Comparison of ENCODE assay signal across 2 cellular contexts in genomic region chr4:122666527-122667245, GRCh38.
A peak's percentile ranks its signal among the peaks of the same experiment; 100 is the strongest.
TF ChIP-seq lines count a peak whose summit lies in the region.

No MANE protein-coding gene starts in this region.

TF ChIP-seq in Ishikawa, 13 proteins besides CTCF, POLR2A, EP300 and RAD21 (continued from another document):
- no peak for TF ChIP-seq TAF1 (IDR thresholded peaks at IDR 0.05; ENCODE audit: low read depth)
- TF ChIP-seq CREB1 (IDR thresholded peaks at IDR 0.05; ENCODE audit: low read depth) = no peak
- TF ChIP-seq USF1 (IDR thresholded peaks at IDR 0.05) = no peak
- no peak for TF ChIP-seq MAX (IDR thresholded peaks at IDR 0.05)
- 0 out of 2 replicates have a peak, but pooled peaks have one; percentile 2 for TF ChIP-seq CEBPB (IDR thresholded peaks at IDR 0.05)

TF ChIP-seq in K562, 482 proteins besides CTCF, POLR2A, EP300 and RAD21 (continued from another document):
- no peak for TF ChIP-seq CHD7 (IDR thresholded peaks at IDR 0.05; ENCODE audit: low read depth, low read length)
- TF ChIP-seq TRIM25 (IDR thresholded peaks at IDR 0.05; ENCODE audit: borderline replicate concordance) = no peak
- no peak for TF ChIP-seq ZNF239 (CRISPR knock-in tag; IDR thresholded peaks at IDR 0.05)
- 0 out of 2 replicates have a peak, but pooled peaks have one; percentile 2 for TF ChIP-seq ZNF589 (CRISPR knock-in tag; IDR thresholded peaks at IDR 0.05; ENCODE audit: low read depth)
